In the genomic region with DNA sequence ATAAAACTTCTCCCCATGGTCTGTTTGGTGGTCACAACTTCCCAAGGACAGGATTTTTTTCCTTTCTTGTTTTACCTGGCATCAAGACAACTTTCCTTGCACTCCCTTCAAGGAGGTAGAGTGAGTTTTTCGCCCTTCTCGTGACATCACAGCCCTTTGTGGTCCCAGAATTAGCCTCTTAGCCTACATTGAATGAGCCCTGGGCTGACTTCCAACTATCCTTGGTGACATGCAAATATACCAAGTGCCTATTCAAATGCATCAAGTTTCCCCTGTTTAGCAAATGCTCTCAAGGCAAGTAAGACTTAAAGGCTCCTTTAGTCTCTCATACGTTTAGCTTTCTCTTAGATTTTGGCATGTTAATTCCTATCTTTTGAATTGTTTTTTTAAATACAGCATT, we compare ENCODE assay signal across 9 cellular contexts. TPM values are rescaled to one million over a fixed set of nuclear protein-coding genes. Genes with fewer than 3 reads are reported as not detected.
A peak's percentile ranks its signal among the peaks of the same experiment; 100 is the strongest.
DNase-seq lines count a peak whose midpoint lies in the region; ATAC-seq and TF ChIP-seq lines count a peak whose summit lies in the region.
"Had no signal": no experiment of that assay in that cellular context is flagged by ENCODE, and none has a peak within 500 bp of the region (broad histone marks: within the 10 kb centered on the region; RNA-seq: fewer than 3 reads in every experiment).

No MANE protein-coding gene starts in this region.

- no peaks in the 10 kb centered on the region for H3K27me3 Mint-ChIP-seq in natural killer cell treated with Interleukin-12 subunit alpha and Interleukin-12 subunit beta and Interleukin-15 and Interleukin-18, amount 100 ng/mL, for 72 hours
- no peaks in the 10 kb centered on the region for H3K27me3 Mint-ChIP-seq in natural killer cell (ENCODE audit: low read depth in 2 of 2)
- no peaks in the 10 kb centered on the region for H3K27me3 Mint-ChIP-seq in activated naive CD8-positive, alpha-beta T cell treated with anti-CD3 and anti-CD28 coated beads, Interleukin-2, amount 50 U/mL, for 24 hours

- H3K27ac Mint-ChIP-seq in natural killer cell treated with Interleukin-12 subunit alpha and Interleukin-12 subunit beta and Interleukin-15 and Interleukin-18, amount 100 ng/mL, for 72 hours, result no peak overlapping the region
- no peak overlapping the region for H3K27ac Mint-ChIP-seq in natural killer cell
- peak overlapping the region; percentile 39 for H3K27ac Mint-ChIP-seq in activated naive CD8-positive, alpha-beta T cell treated with anti-CD3 and anti-CD28 coated beads, Interleukin-2, amount 50 U/mL, for 24 hours

- no peak for TF ChIP-seq POLR2A in right lobe of liver (IDR thresholded peaks at IDR 0.05)

- H3K9me3 ChIP-seq in right lobe of liver, result no peaks in the 10 kb centered on the region

- H3K9me3 Mint-ChIP-seq in natural killer cell treated with Interleukin-12 subunit alpha and Interleukin-12 subunit beta and Interleukin-15 and Interleukin-18, amount 100 ng/mL, for 72 hours, result no peaks in the 10 kb centered on the region
- no peaks in the 10 kb centered on the region for H3K9me3 Mint-ChIP-seq in natural killer cell
- peaks cover 11% of the 10 kb centered on the region for H3K9me3 Mint-ChIP-seq in activated naive CD8-positive, alpha-beta T cell treated with anti-CD3 and anti-CD28 coated beads, Interleukin-2, amount 50 U/mL, for 24 hours

- H3K4me1 ChIP-seq in urinary bladder (ENCODE audit: insufficient read depth) (no peaks in the 10 kb centered on the region), right lobe of liver (no peaks in the 10 kb centered on the region)

- TF ChIP-seq CTCF in natural killer cell (IDR thresholded peaks at IDR 0.05) (no peak), right lobe of liver (IDR thresholded peaks at IDR 0.05) (no peak)

- no peak for DNase-seq in natural killer cell treated with Interleukin-12 subunit alpha and Interleukin-12 subunit beta and Interleukin-15 and Interleukin-18, amount 100 ng/mL, for 72 hours (ENCODE audit: low spot score)
- DNase-seq in natural killer cell (no peak), right lobe of liver (no peak), left ventricle myocardium superior (no peak), superior temporal gyrus (ENCODE audit: extremely low spot score) (no peak)
- no peak for DNase-seq in activated naive CD8-positive, alpha-beta T cell treated with anti-CD3 and anti-CD28 coated beads, Interleukin-2, amount 50 U/mL, for 24 hours

- peak overlapping the region; percentile 16 for H3K27ac ChIP-seq in urinary bladder (ENCODE audit: low read depth)
- H3K27ac ChIP-seq in right lobe of liver, result no peak overlapping the region
- H3K27ac ChIP-seq: SK-N-MC had no signal

- no peaks in the 10 kb centered on the region for H3K36me3 Mint-ChIP-seq in natural killer cell treated with Interleukin-12 subunit alpha and Interleukin-12 subunit beta and Interleukin-15 and Interleukin-18, amount 100 ng/mL, for 72 hours
- no peaks in the 10 kb centered on the region for H3K36me3 Mint-ChIP-seq in natural killer cell
- H3K36me3 Mint-ChIP-seq in activated naive CD8-positive, alpha-beta T cell treated with anti-CD3 and anti-CD28 coated beads, Interleukin-2, amount 50 U/mL, for 24 hours (ENCODE audit: low read depth), result peaks cover 6% of the 10 kb centered on the region

- no peak overlapping the region for H3K4me3 ChIP-seq in urinary bladder (ENCODE audit: low read depth, low read length)
- H3K4me3 ChIP-seq in right lobe of liver, result no peak overlapping the region
- H3K4me3 ChIP-seq: SK-N-MC had no signal

- no peaks in the 10 kb centered on the region for H3K27me3 ChIP-seq in right lobe of liver

- ATAC-seq in natural killer cell treated with Interleukin-12 subunit alpha and Interleukin-12 subunit beta and Interleukin-15 and Interleukin-18, amount 100 ng/mL, for 72 hours, result no peak
- ATAC-seq in natural killer cell (no peak), HG03159 (IDR thresholded peaks at IDR 0.05; ENCODE audit: unreplicated experiment) (peak; percentile 86), right lobe of liver (no peak), left ventricle myocardium superior (no peak)
- peak; percentile 40 for ATAC-seq in activated naive CD8-positive, alpha-beta T cell treated with anti-CD3 and anti-CD28 coated beads, Interleukin-2, amount 50 U/mL, for 24 hours

- peaks cover 27 to 56% of the 10 kb centered on the region in 2 donors for H3K4me1 Mint-ChIP-seq in natural killer cell treated with Interleukin-12 subunit alpha and Interleukin-12 subunit beta and Interleukin-15 and Interleukin-18, amount 100 ng/mL, for 72 hours (ENCODE audit: low read depth in 2 of 2)
- peaks cover 22 to 42% of the 10 kb centered on the region in 2 donors for H3K4me1 Mint-ChIP-seq in natural killer cell
- H3K4me1 Mint-ChIP-seq in activated naive CD8-positive, alpha-beta T cell treated with anti-CD3 and anti-CD28 coated beads, Interleukin-2, amount 50 U/mL, for 24 hours, result peaks cover 62% of the 10 kb centered on the region

- intact Hi-C loops in natural killer cell (cut with micrococcal nuclease), result no loop called here
- intact Hi-C loops in right lobe of liver (cut with DNase I), result no loop called here
- intact Hi-C loops in left ventricle myocardium superior (cut with micrococcal nuclease), result no loop called here

- H3K4me3 Mint-ChIP-seq in natural killer cell treated with Interleukin-12 subunit alpha and Interleukin-12 subunit beta and Interleukin-15 and Interleukin-18, amount 100 ng/mL, for 72 hours, result peak overlapping the region; percentile 61
- H3K4me3 Mint-ChIP-seq in natural killer cell, result no peak overlapping the region
- H3K4me3 Mint-ChIP-seq in activated naive CD8-positive, alpha-beta T cell treated with anti-CD3 and anti-CD28 coated beads, Interleukin-2, amount 50 U/mL, for 24 hours, result no peak overlapping the region

- H3K36me3 ChIP-seq in urinary bladder (ENCODE audit: insufficient read depth) (no peaks in the 10 kb centered on the region), right lobe of liver (no peaks in the 10 kb centered on the region)

- WGBS in urinary bladder, result 30% methylated on average over 3 of the region's 3 CpGs
- 44% methylated on average over 3 of the region's 3 CpGs for WGBS in right lobe of liver (ENCODE audit: insufficient coverage, low coverage, low lambda C conversion rate, missing lambda C conversion rate)

RNA-seq across cellular contexts. Expression of gene TC2N, which starts 36.6 kb away (rescaled TPM):
- 10 to 100 TPM in 1 of 2 donors, 1 to 10 TPM in 1; 6.9 to 12.0 TPM for total RNA-seq in natural killer cell treated with Interleukin-12 subunit alpha and Interleukin-12 subunit beta and Interleukin-15 and Interleukin-18, amount 100 ng/mL, for 72 hours
- total RNA-seq in natural killer cell (100 to 1,000 TPM in 2 of 3 donors, 10 to 100 TPM in 1; 83.1 to 157 (median 126) TPM), urinary bladder (46.8 TPM), right lobe of liver (1 to 10 TPM; 1.0 to 6.5 (median 4.3) TPM), left ventricle myocardium superior (9.2 TPM)
- 9.8 TPM for polyA plus RNA-seq in urinary bladder

Comparison
In these comparisons a context has a peak if more than half of its experiments do, and no peak if none do; other contexts are left out.
1. ATAC-seq: peak in HG03159 (single experiment) and activated naive CD8-positive, alpha-beta T cell treated with anti-CD3 and anti-CD28 coated beads, Interleukin-2, amount 50 U/mL, for 24 hours (single experiment); none in natural killer cell treated with Interleukin-12 subunit alpha and Interleukin-12 subunit beta and Interleukin-15 and Interleukin-18, amount 100 ng/mL, for 72 hours (0 of 2), natural killer cell (0 of 3), right lobe of liver (0 of 4) and left ventricle myocardium superior (single experiment).